Comparison of ENCODE assay signal across 8 cellular contexts in the genomic region with DNA sequence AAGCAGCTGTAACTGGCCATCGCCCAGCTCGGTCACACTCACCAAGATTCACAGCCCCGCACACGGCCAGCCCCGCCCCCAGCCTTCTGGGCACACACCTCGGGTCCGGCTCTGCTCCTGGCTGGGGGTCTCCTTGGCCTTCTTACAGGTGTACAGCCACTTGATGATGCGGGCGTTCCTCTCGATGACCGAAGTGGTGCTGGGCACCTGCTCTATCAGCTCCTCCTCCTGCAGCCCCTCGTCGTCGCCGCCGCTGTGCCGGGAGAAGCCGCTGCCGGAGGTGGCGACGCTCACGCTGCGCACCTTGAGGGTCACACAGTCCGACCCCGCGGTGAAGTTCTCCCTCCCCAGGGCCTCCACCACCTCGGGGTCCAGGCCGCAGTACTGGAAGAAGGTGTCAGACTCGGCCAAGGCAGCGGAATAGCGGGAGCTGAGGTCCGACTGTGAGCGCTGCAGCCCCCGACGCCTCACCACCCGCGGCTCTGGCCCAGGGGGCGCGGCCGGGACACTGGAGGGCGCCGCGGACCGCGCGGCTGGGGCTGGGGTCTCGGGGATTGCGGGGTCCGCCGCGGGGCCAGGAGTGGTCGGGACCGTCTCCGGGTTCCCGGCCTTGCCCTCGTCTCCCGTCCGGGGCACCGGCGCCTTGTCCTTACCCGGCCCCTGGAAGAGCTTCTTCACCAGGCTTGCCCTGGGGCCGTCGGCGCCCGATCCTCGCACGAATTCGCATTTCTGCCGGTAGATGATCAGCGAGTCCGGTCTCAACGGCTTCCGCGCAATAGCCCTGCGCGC. TPM values are rescaled to one million over a fixed set of nuclear protein-coding genes. Genes with fewer than 3 reads are reported as not detected.
DNase-seq lines count a peak whose midpoint lies in the region; ATAC-seq and TF ChIP-seq lines count a peak whose summit lies in the region.

No MANE protein-coding gene starts in this region.

- H3K36me3 ChIP-seq in lung (ENCODE audit: control insufficient read depth in 2 of 2, insufficient read depth in 2 of 2, low read length in 2 of 2) (peaks cover 0 to 2% of the 10 kb centered on the region in 2 donors), upper lobe of left lung (no peaks in the 10 kb centered on the region), MM.1S (replicated peaks; ENCODE audit: insufficient read depth, low read length) (no peaks in the 10 kb centered on the region)

- H3K27me3 ChIP-seq in lung (ENCODE audit: control insufficient read depth, insufficient read depth): no peaks in the 10 kb centered on the region
- peaks cover 0 to 19% (median 7%) of the 10 kb centered on the region in 4 donors for H3K27me3 ChIP-seq in upper lobe of left lung
- H3K27me3 ChIP-seq in MM.1S (replicated peaks; ENCODE audit: insufficient read depth, low read length): no peaks in the 10 kb centered on the region

- H3K27ac ChIP-seq in lung (ENCODE audit: low read depth in 1 of 2, low read length in 1 of 2) (peak overlapping the region; percentile 9 to 17), upper lobe of left lung (peak overlapping the region; percentile 15 to 88 (median 80)), MM.1S (ENCODE audit: low read length) (no peak overlapping the region)

- H3K4me1 Mint-ChIP-seq in brain: peaks cover 22% of the 10 kb centered on the region

- no peak overlapping the region for H3K9ac ChIP-seq in MM.1S (ENCODE audit: low read length)

- H3K79me2 ChIP-seq in MM.1S (ENCODE audit: low read length): no peaks in the 10 kb centered on the region

- peak; percentile 67 for DNase-seq in activated effector memory CD4-positive, alpha-beta T cell treated with anti-CD3 and anti-CD28 coated beads, Interleukin-2, amount 50 U/mL, for 16 hours
- DNase-seq in activated effector memory CD4-positive, alpha-beta T cell treated with Interleukin-2 at 50 U/mL for 16 hours: no peak
- DNase-seq in lung (ENCODE audit: low spot score) (no peak), upper lobe of left lung (peak in 1 of 2 donors; percentile 85), MM.1S (no peak), HPDE6-E6E7 (ENCODE audit: extremely low spot score) (no peak)

- peak overlapping the region in 2 of 5 experiments; percentile 69 to 83 for H3K27ac Mint-ChIP-seq in brain

- H3K9me2 ChIP-seq in MM.1S (replicated peaks; ENCODE audit: insufficient read depth, low read length): no peaks in the 10 kb centered on the region

- peak overlapping the region; percentile 75 to 91 (median 81) for H3K4me3 Mint-ChIP-seq in brain

- H3K4me2 ChIP-seq in MM.1S (ENCODE audit: low read depth, low read length): no peak overlapping the region

- no peaks in the 10 kb centered on the region for H4K20me1 ChIP-seq in MM.1S (ENCODE audit: insufficient read depth, low read length)

- ATAC-seq in lung (ENCODE audit: insufficient read depth, low FRiP score) (peak; percentile 4), upper lobe of left lung (ENCODE audit: low FRiP score in 2 of 2) (no peak), GM19035 (IDR thresholded peaks at IDR 0.05; ENCODE audit: unreplicated experiment) (no peak)

- no peaks in the 10 kb centered on the region for H3F3A ChIP-seq in MM.1S (ENCODE audit: insufficient read depth, low read length)

- peaks cover 0 to 4% of the 10 kb centered on the region in 2 donors for H3K9me3 ChIP-seq in lung (ENCODE audit: control insufficient read depth in 2 of 2, insufficient read depth in 1 of 2, low read length in 1 of 2)
- no peaks in the 10 kb centered on the region for H3K9me3 ChIP-seq in upper lobe of left lung
- H3K9me3 ChIP-seq in MM.1S (replicated peaks; ENCODE audit: insufficient read depth, low read length): no peaks in the 10 kb centered on the region

- peaks cover 78% of the 10 kb centered on the region for H3K27me3 Mint-ChIP-seq in brain

- TF ChIP-seq EP300 in upper lobe of left lung (IDR thresholded peaks at IDR 0.05): no peak

- TF ChIP-seq CTCF in brain (conservative IDR thresholded peaks at IDR 0.05) (no peak), lung (IDR thresholded peaks at IDR 0.05; ENCODE audit: control extremely low read depth, extremely low read depth) (no peak), upper lobe of left lung (IDR thresholded peaks at IDR 0.05) (no peak), MM.1S (IDR thresholded peaks at IDR 0.05; ENCODE audit: low read length) (no peak)

- no peaks in the 10 kb centered on the region for H3K36me3 Mint-ChIP-seq in brain

- no peak for TF ChIP-seq POLR2A in upper lobe of left lung (IDR thresholded peaks at IDR 0.05)

- peaks cover 0 to 8% (median 2%) of the 10 kb centered on the region in 5 experiments for H3K9me3 Mint-ChIP-seq in brain

- WGBS in lung, 2 donors: 2 to 3% methylated on average over 56 to 76 of the region's 76 CpGs
- WGBS in upper lobe of left lung, 2 donors: 7 to 9% methylated on average over 7 to 40 of the region's 76 CpGs

- peak overlapping the region; percentile 46 for H3K4me3 ChIP-seq in lung
- H3K4me3 ChIP-seq in upper lobe of left lung: peak overlapping the region; percentile 53 to 66 (median 60)
- no peak overlapping the region for H3K4me3 ChIP-seq in MM.1S (ENCODE audit: low read length)

- H3K4me1 ChIP-seq in lung (ENCODE audit: control insufficient read depth in 2 of 2, insufficient read depth in 2 of 2, low read length in 2 of 2) (peaks cover 0 to 14% of the 10 kb centered on the region in 2 donors), upper lobe of left lung (peaks cover 5 to 28% (median 18%) of the 10 kb centered on the region in 4 donors), MM.1S (ENCODE audit: low read length) (no peaks in the 10 kb centered on the region)

- H2AFZ ChIP-seq in MM.1S (ENCODE audit: low read length): no peak overlapping the region

RNA-seq across cellular contexts. Expression of gene FAM110C, which starts 0.8 kb away (rescaled TPM):
- polyA plus RNA-seq in brain (ENCODE audit: insufficient read depth, low read depth, low replicate concordance) (1.3 TPM), lung (1 to 10 TPM; 2.8 to 3.3 TPM)
- total RNA-seq in lung (1 to 10 TPM; 3.0 to 9.7 TPM), upper lobe of left lung (1 to 10 TPM; 2.7 to 6.7 (median 4.5) TPM)
